Comparison of ENCODE assay signal across 8 cellular contexts in the genomic region with DNA sequence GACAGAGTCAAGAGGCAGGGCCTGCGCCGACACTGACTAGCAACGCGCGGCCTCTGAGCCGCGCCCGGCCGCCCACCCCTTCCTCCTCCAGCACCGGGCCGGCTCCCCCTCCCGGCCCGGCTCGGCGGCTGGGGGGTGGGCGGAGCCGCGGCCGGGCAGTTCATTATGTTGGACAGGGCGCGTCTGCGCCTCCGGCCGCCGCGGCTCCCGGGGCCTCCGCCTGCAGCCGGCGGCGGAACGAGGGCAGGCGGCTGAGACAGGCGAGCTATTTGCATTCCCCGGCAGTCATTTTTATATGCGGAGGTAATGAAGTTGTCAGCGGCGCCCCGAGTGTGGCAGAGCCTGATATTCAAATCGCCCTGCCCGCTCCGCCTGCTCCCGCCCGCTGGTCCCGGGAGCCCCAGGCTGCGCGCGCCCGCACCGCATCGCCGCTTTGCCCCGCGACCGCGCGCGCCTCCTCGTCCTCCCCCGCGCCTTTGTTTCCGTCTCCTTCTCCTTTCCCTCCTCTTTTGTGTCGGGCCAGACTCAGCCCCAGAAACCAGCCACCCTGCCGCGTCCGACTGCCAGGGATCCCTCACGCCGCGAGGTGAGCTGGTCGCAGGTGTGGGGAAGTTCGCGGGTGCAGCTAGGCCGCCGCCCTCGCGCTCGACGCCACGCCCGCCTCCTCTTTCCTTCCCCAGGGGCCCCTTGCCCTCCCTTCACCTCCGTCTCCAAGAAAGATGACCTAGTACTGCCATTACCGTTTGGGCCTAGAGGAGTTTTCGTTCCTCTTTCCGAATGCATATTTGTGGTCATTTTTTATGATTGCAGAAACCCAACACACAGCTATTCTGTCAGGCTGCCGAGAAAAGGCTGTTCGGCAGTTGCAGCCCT.
A peak's percentile ranks its signal among the peaks of the same experiment; 100 is the strongest.
DNase-seq lines count a peak whose midpoint lies in the region; ATAC-seq and TF ChIP-seq lines count a peak whose summit lies in the region.

No MANE protein-coding gene starts in this region.

- H3K27me3 ChIP-seq in HUES48 (ENCODE audit: control insufficient read depth, insufficient read depth, low read length) = peaks cover 3% of the 10 kb centered on the region; the same call in 1 of the 2 replicates
- peaks cover 12% of the 10 kb centered on the region; the same call in 1 of the 2 replicates for H3K27me3 ChIP-seq in Panc1 (ENCODE audit: control insufficient read depth, insufficient read depth, low read length)
- H3K27me3 ChIP-seq in trophoblast cell (ENCODE audit: insufficient read depth, low read length) = no peaks in the 10 kb centered on the region

- no peak overlapping the region for H2AK5ac ChIP-seq in trophoblast cell (ENCODE audit: low read length)

- CTCF ChIA-PET in Panc1 (lab: Charles Lee) = interaction anchor here (0.6 kb wide), 2 partner anchors 594 to 644 kb away, joined by 3 read pairs; no protein-coding TSS in a partner anchor

- peak overlapping the region; percentile 77 for H3K27ac Mint-ChIP-seq in activated naive CD8-positive, alpha-beta T cell treated with anti-CD3 and anti-CD28 coated beads, Interleukin-2, amount 50 U/mL, for 24 hours

- H3K36me3 Mint-ChIP-seq in activated naive CD8-positive, alpha-beta T cell treated with anti-CD3 and anti-CD28 coated beads, Interleukin-2, amount 50 U/mL, for 24 hours (ENCODE audit: low read depth) = no peaks in the 10 kb centered on the region

- peak overlapping the region; percentile 85 for H3K9ac ChIP-seq in HUES48 (ENCODE audit: low read depth, low read length)
- H3K9ac ChIP-seq in trophoblast cell (ENCODE audit: low read length) = peak overlapping the region; percentile 24

- POLR2A ChIA-PET in Panc1 (lab: Charles Lee) = interaction anchor here (0.6 kb wide), 1 partner anchor 132 kb away, joined by 8 read pairs; no protein-coding TSS in a partner anchor

- no peak overlapping the region for H2BK5ac ChIP-seq in trophoblast cell (ENCODE audit: low read depth, low read length, poor library complexity)

- in situ Hi-C loops in Panc1 (cut with HindIII; ENCODE audit: low pct_unique_long_range_greater_than_20kb, low sequenced_read_pairs) = no loop called here

- H3K79me1 ChIP-seq in trophoblast cell (ENCODE audit: low read length) = no peaks in the 10 kb centered on the region

- peak overlapping the region; percentile 87 for H3K4me3 Mint-ChIP-seq in activated naive CD8-positive, alpha-beta T cell treated with anti-CD3 and anti-CD28 coated beads, Interleukin-2, amount 50 U/mL, for 24 hours

- ATAC-seq in GM21526 (IDR thresholded peaks at IDR 0.05; ENCODE audit: low FRiP score, unreplicated experiment) = peak; percentile 78
- ATAC-seq in Panc1 = peak; percentile 86
- ATAC-seq in activated naive CD8-positive, alpha-beta T cell treated with anti-CD3 and anti-CD28 coated beads, Interleukin-2, amount 50 U/mL, for 24 hours = peak; percentile 74
- ATAC-seq in left cardiac atrium = peak; percentile 95 to 99

- H3K4me1 ChIP-seq in HUES48 (ENCODE audit: control insufficient read depth, insufficient read depth, low read length) (peaks cover 9% of the 10 kb centered on the region; the same call in 1 of the 2 replicates), Panc1 (ENCODE audit: control insufficient read depth, insufficient read depth, low read length) (peaks cover 8% of the 10 kb centered on the region; the same call in 1 of the 2 replicates), trophoblast cell (ENCODE audit: control insufficient read depth in 1 of 2, insufficient read depth in 2 of 2, low read length in 2 of 2) (peaks cover 0 to 7% of the 10 kb centered on the region in 2 experiments)

- peak overlapping the region; percentile 84 for H2AFZ ChIP-seq in trophoblast cell (ENCODE audit: insufficient read depth, low read length, poor library complexity)

- H4K91ac ChIP-seq in trophoblast cell (ENCODE audit: low read depth, low read length) = no peak overlapping the region

- H3K4me2 ChIP-seq in trophoblast cell (ENCODE audit: low read length) = peak overlapping the region; percentile 88

- no peaks in the 10 kb centered on the region for H3K9me3 ChIP-seq in HUES48 (ENCODE audit: control insufficient read depth, insufficient read depth, low read length)
- H3K9me3 ChIP-seq in Panc1 (ENCODE audit: control insufficient read depth, insufficient read depth, low read depth, low read length) = no peaks in the 10 kb centered on the region
- no peaks in the 10 kb centered on the region for H3K9me3 ChIP-seq in trophoblast cell (ENCODE audit: insufficient read depth, low read depth, low read length)

- no peak for TF ChIP-seq CTCF in Panc1 (IDR thresholded peaks at IDR 0.05)

- no peak overlapping the region for H2BK120ac ChIP-seq in trophoblast cell (ENCODE audit: insufficient read depth, low read length, poor library complexity)

- no peak overlapping the region for H2BK12ac ChIP-seq in trophoblast cell (ENCODE audit: low read length)

- peak overlapping the region; percentile 19 for H4K12ac ChIP-seq in trophoblast cell (ENCODE audit: low read depth, low read length)

- no peak overlapping the region for H3K4ac ChIP-seq in trophoblast cell (ENCODE audit: low read depth, low read length)

- no peak overlapping the region for H3K23ac ChIP-seq in trophoblast cell (ENCODE audit: low read length)

- intact Hi-C loops in Panc1 (cut with micrococcal nuclease; ENCODE audit: unreplicated experiment) (no loop called here), left cardiac atrium (cut with DNase I) (no loop called here)

- peaks cover 16% of the 10 kb centered on the region for H3K4me1 Mint-ChIP-seq in activated naive CD8-positive, alpha-beta T cell treated with anti-CD3 and anti-CD28 coated beads, Interleukin-2, amount 50 U/mL, for 24 hours

- no peak overlapping the region for H3K14ac ChIP-seq in trophoblast cell (ENCODE audit: low read length)

- no peaks in the 10 kb centered on the region for H3K9me3 Mint-ChIP-seq in activated naive CD8-positive, alpha-beta T cell treated with anti-CD3 and anti-CD28 coated beads, Interleukin-2, amount 50 U/mL, for 24 hours

- H3K27ac ChIP-seq in HUES48 (ENCODE audit: low read depth, low read length) (peak overlapping the region; percentile 83), Panc1 (ENCODE audit: low read length) (peak overlapping the region; percentile 60; the same call in 1 of the 2 replicates), trophoblast cell (ENCODE audit: low read depth, low read length) (no peak overlapping the region)

- no peak overlapping the region for H3K18ac ChIP-seq in trophoblast cell (ENCODE audit: low read length)

- H4K8ac ChIP-seq in trophoblast cell (ENCODE audit: low read depth, low read length) = peak overlapping the region; percentile 70

- no peaks in the 10 kb centered on the region for H3K79me2 ChIP-seq in trophoblast cell (ENCODE audit: control insufficient read depth, insufficient read depth, low read length, poor library complexity)

- BruUV-seq in Panc1 (replicated peaks; lab: Mats Ljungman, UMichigan) = no TSS peak

- H3K4me3 ChIP-seq in HUES48 (ENCODE audit: low read depth, low read length) = peak overlapping the region; percentile 75
- H3K4me3 ChIP-seq in Panc1 (ENCODE audit: low read depth in 2 of 2, low read length in 2 of 2) = peak overlapping the region; percentile 49 to 66
- peak overlapping the region; percentile 76 for H3K4me3 ChIP-seq in trophoblast cell (ENCODE audit: low read depth, low read length)

- H3K36me3 ChIP-seq in HUES48 (ENCODE audit: control insufficient read depth, insufficient read depth, low read length) = no peaks in the 10 kb centered on the region
- no peaks in the 10 kb centered on the region for H3K36me3 ChIP-seq in Panc1 (ENCODE audit: control insufficient read depth, insufficient read depth, low read length)
- H3K36me3 ChIP-seq in trophoblast cell (ENCODE audit: control insufficient read depth in 1 of 2, insufficient read depth in 2 of 2, low read length in 2 of 2) = no peaks in the 10 kb centered on the region

- no CpG with 5 or more reads among the region's 86 CpGs for WGBS in trophoblast cell (ENCODE audit: extremely low coverage, insufficient coverage, insufficient read length)

- DNase-seq in ELR (ENCODE audit: low read depth) (peak; percentile 30), Panc1 (ENCODE audit: low read depth, low spot score) (no peak), left cardiac atrium (peak; percentile 75), trophoblast cell (peak; percentile 40 to 57), superior temporal gyrus (ENCODE audit: extremely low spot score) (no peak)
- DNase-seq in activated naive CD8-positive, alpha-beta T cell treated with anti-CD3 and anti-CD28 coated beads, Interleukin-2, amount 50 U/mL, for 24 hours = peak; percentile 56

- H3K27me3 Mint-ChIP-seq in activated naive CD8-positive, alpha-beta T cell treated with anti-CD3 and anti-CD28 coated beads, Interleukin-2, amount 50 U/mL, for 24 hours = peaks cover 40% of the 10 kb centered on the region

Comparison
In these comparisons a context has a peak if more than half of its experiments do, and no peak if none do; other contexts are left out.
1. DNase-seq: peak in ELR (single experiment), activated naive CD8-positive, alpha-beta T cell treated with anti-CD3 and anti-CD28 coated beads, Interleukin-2, amount 50 U/mL, for 24 hours (single experiment), left cardiac atrium (single experiment) and trophoblast cell (2 of 2); none in Panc1 (single experiment) and superior temporal gyrus (single experiment).
2. Peak in every context shown above with its lines, with median percentiles within 50 percentile points of each other: ATAC-seq and H3K4me3 ChIP-seq.